Comparison of ENCODE assay signal across 2 cellular contexts in the genomic region with DNA sequence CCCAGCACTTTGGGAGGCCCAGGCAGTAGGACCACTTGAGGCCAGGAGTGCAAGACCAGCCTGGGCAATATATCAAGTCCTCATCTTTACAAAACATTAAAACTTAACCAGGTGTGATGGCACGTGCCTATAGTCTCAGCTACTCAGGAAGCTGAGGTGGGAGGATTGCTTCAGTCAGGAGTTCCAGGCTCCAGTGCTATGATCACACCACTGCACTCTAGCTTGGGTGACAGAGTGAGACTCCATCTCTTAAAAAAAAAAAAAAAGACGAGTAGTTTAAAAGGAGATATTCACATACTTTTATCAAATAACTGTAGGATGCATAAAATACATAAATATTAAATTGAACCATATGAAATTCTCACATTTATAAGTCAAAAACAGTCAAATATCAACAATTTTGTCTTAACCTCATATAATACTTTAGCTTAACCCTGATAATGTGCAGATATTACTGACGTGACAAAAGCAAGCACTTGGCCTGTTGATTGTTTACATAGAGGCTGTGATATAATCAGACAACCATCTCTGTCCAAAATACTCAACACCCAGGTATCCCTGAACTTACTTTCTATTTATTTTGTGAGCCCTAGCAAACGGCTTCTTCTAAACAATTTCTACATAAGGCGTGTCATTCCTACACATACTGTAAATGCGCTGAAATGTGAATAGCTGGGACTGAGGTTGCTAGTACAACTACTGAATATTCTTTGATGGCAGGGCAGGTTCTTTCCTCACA.
TF ChIP-seq lines count a peak whose summit lies in the region.

No MANE protein-coding gene starts in this region.

TF ChIP-seq in A549, 52 proteins besides CTCF, POLR2A, EP300 and RAD21 (continued from another document):
- TF ChIP-seq, protein P1, sequence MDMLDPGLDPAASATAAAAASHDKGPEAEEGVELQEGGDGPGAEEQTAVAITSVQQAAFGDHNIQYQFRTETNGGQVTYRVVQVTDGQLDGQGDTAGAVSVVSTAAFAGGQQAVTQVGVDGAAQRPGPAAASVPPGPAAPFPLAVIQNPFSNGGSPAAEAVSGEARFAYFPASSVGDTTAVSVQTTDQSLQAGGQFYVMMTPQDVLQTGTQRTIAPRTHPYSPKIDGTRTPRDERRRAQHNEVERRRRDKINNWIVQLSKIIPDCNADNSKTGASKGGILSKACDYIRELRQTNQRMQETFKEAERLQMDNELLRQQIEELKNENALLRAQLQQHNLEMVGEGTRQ (IDR thresholded peaks at IDR 0.05) = no peak
- peak; percentile 47; the same call in 1 of the 2 replicates for TF ChIP-seq GATA3 (IDR thresholded peaks at IDR 0.05; ENCODE audit: borderline replicate concordance)
TF ChIP-seq in A549: peak in this region for 1.

TF ChIP-seq in SK-N-SH, 30 proteins besides CTCF, POLR2A, EP300 and RAD21 (continued from another document):
- TF ChIP-seq, protein P2, sequence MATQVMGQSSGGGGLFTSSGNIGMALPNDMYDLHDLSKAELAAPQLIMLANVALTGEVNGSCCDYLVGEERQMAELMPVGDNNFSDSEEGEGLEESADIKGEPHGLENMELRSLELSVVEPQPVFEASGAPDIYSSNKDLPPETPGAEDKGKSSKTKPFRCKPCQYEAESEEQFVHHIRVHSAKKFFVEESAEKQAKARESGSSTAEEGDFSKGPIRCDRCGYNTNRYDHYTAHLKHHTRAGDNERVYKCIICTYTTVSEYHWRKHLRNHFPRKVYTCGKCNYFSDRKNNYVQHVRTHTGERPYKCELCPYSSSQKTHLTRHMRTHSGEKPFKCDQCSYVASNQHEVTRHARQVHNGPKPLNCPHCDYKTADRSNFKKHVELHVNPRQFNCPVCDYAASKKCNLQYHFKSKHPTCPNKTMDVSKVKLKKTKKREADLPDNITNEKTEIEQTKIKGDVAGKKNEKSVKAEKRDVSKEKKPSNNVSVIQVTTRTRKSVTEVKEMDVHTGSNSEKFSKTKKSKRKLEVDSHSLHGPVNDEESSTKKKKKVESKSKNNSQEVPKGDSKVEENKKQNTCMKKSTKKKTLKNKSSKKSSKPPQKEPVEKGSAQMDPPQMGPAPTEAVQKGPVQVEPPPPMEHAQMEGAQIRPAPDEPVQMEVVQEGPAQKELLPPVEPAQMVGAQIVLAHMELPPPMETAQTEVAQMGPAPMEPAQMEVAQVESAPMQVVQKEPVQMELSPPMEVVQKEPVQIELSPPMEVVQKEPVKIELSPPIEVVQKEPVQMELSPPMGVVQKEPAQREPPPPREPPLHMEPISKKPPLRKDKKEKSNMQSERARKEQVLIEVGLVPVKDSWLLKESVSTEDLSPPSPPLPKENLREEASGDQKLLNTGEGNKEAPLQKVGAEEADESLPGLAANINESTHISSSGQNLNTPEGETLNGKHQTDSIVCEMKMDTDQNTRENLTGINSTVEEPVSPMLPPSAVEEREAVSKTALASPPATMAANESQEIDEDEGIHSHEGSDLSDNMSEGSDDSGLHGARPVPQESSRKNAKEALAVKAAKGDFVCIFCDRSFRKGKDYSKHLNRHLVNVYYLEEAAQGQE (IDR thresholded peaks at IDR 0.05; ENCODE audit: low read depth, low read length) = no peak
- TF ChIP-seq MXI1 (IDR thresholded peaks at IDR 0.05; ENCODE audit: low read depth, low read length) (no peak), YY1 (IDR thresholded peaks at IDR 0.05; ENCODE audit: low read depth) (no peak), FOSL2 (IDR thresholded peaks at IDR 0.05; ENCODE audit: borderline replicate concordance, low read depth) (no peak), FOXJ3 (CRISPR knock-in tag; IDR thresholded peaks at IDR 0.05) (no peak), JUND (IDR thresholded peaks at IDR 0.05) (no peak), MEF2A (IDR thresholded peaks at IDR 0.05; ENCODE audit: borderline replicate concordance, low read depth) (no peak), GATA2 (CRISPR knock-in tag; IDR thresholded peaks at IDR 0.05) (no peak), NFIC (IDR thresholded peaks at IDR 0.05; ENCODE audit: borderline replicate concordance) (no peak), EZH2phosphoT487 (IDR thresholded peaks at IDR 0.05; ENCODE audit: borderline replicate concordance, low read depth) (no peak), RFX5 (IDR thresholded peaks at IDR 0.05; ENCODE audit: low read length) (no peak), ELF1 (IDR thresholded peaks at IDR 0.05) (no peak), FOXM1 (IDR thresholded peaks at IDR 0.05; ENCODE audit: low read depth) (no peak)
- TF ChIP-seq, protein P3, sequence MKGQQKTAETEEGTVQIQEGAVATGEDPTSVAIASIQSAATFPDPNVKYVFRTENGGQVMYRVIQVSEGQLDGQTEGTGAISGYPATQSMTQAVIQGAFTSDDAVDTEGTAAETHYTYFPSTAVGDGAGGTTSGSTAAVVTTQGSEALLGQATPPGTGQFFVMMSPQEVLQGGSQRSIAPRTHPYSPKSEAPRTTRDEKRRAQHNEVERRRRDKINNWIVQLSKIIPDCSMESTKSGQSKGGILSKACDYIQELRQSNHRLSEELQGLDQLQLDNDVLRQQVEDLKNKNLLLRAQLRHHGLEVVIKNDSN (IDR thresholded peaks at IDR 0.05; ENCODE audit: borderline replicate concordance, low read depth) = no peak
- TF ChIP-seq, protein P4, sequence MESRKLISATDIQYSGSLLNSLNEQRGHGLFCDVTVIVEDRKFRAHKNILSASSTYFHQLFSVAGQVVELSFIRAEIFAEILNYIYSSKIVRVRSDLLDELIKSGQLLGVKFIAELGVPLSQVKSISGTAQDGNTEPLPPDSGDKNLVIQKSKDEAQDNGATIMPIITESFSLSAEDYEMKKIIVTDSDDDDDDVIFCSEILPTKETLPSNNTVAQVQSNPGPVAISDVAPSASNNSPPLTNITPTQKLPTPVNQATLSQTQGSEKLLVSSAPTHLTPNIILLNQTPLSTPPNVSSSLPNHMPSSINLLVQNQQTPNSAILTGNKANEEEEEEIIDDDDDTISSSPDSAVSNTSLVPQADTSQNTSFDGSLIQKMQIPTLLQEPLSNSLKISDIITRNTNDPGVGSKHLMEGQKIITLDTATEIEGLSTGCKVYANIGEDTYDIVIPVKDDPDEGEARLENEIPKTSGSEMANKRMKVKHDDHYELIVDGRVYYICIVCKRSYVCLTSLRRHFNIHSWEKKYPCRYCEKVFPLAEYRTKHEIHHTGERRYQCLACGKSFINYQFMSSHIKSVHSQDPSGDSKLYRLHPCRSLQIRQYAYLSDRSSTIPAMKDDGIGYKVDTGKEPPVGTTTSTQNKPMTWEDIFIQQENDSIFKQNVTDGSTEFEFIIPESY (IDR thresholded peaks at IDR 0.05; ENCODE audit: borderline replicate concordance, low read depth) = no peak
